Comparison of ENCODE assay signal across 35 cellular contexts in genomic region chr1:161676958-161677689, GRCh38. TPM values are rescaled to one million over a fixed set of nuclear protein-coding genes. Genes with fewer than 3 reads are reported as not detected.
DNase-seq lines count a peak whose midpoint lies in the region; ATAC-seq and TF ChIP-seq lines count a peak whose summit lies in the region.
"Had no signal": no experiment of that assay in that cellular context is flagged by ENCODE, and none has a peak within 500 bp of the region (broad histone marks: within the 10 kb centered on the region; RNA-seq: fewer than 3 reads in every experiment).

No MANE protein-coding gene starts in this region.

- H3K9me3 ChIP-seq in HEK293 (ENCODE audit: control insufficient read depth, insufficient read depth, low read depth, low read length) (no peaks in the 10 kb centered on the region), body of pancreas (no peaks in the 10 kb centered on the region), right lobe of liver (no peaks in the 10 kb centered on the region), stomach (no peaks in the 10 kb centered on the region)
- H3K9me3 ChIP-seq: esophagus muscularis mucosa, lower lobe of right lung, mucosa of descending colon, SJSA1, thyroid gland, vagina had no signal

- H3K4me1 ChIP-seq in HEK293 (ENCODE audit: control insufficient read depth, insufficient read depth, low read length): no peaks in the 10 kb centered on the region
- H3K4me1 ChIP-seq in body of pancreas: no peaks in the 10 kb centered on the region
- peaks cover 0 to 28% (median 6%) of the 10 kb centered on the region in 4 donors for H3K4me1 ChIP-seq in right lobe of liver
- H3K4me1 ChIP-seq in stomach: no peaks in the 10 kb centered on the region
- H3K4me1 ChIP-seq: esophagus muscularis mucosa, foreskin keratinocyte, lower lobe of right lung, SJSA1, thyroid gland, vagina had no signal

- POLR2A ChIA-PET in HEK293 (lab: Yijun Ruan, JAX): no interaction called here

- TF ChIP-seq CTCF in HEK293 (tag by site-specific recombination; IDR thresholded peaks at IDR 0.05) (no peak), body of pancreas (IDR thresholded peaks at IDR 0.05) (no peak), right lobe of liver (IDR thresholded peaks at IDR 0.05) (no peak), stomach (IDR thresholded peaks at IDR 0.05) (no peak)

- DNase-seq in body of pancreas (peak in 3 of 4 donors; percentile 8 to 35 (median 14)), right lobe of liver (peak; percentile 51 to 72 (median 72)), stomach (peak; percentile 32), SW 1271 (lab: John Stamatoyannopoulos, UW) (no peak), NCI-H2196 (lab: John Stamatoyannopoulos, UW; ENCODE audit: unreplicated experiment) (no peak), NCI-H146 treated with DMSO at 0.1 percent for 48 hours (lab: John Stamatoyannopoulos, UW; ENCODE audit: unreplicated experiment) (no peak)
- DNase-seq in activated CD4-positive, alpha-beta T cell treated with anti-CD3 and anti-CD28 coated beads, Interleukin-2, amount 50 U/mL, for 4 hours: no peak
- DNase-seq: activated B cell treated with CpG ODN at 0.5 μM for 24 hours; activated CD4-positive, alpha-beta T cell treated with anti-CD3 and anti-CD28 coated beads, Interleukin-2, amount 10 ng/mL, durations not matched to agents 7 days and 5 days; activated T-cell treated with anti-CD3 and anti-CD28 coated beads, Interleukin-2, amount 50 U/mL, for 4 hours; DMS153; foreskin keratinocyte; H9; kidney; lower lobe of right lung; mucosa of descending colon; natural killer cell; NCI-H1694; NCI-H446 treated with DMSO at 0.1 percent for 48 hours; NCI-H774; small intestine; stimulated activated naive CD4-positive, alpha-beta T cell treated with Interleukin-2 at 50 U/mL for 16 hours; T-cell; thyroid gland had no signal

- intact Hi-C loops in body of pancreas (cut with DNase I): no loop called here
- intact Hi-C loops in right lobe of liver (cut with DNase I): no loop called here
- intact Hi-C loops in stomach (cut with DNase I; ENCODE audit: low total_unique reads): no loop called here

- no peaks in the 10 kb centered on the region for H3K27me3 ChIP-seq in body of pancreas
- no peaks in the 10 kb centered on the region for H3K27me3 ChIP-seq in right lobe of liver
- peaks cover 0 to 10% (median 0%) of the 10 kb centered on the region in 3 donors for H3K27me3 ChIP-seq in stomach
- H3K27me3 ChIP-seq: SJSA1, thyroid gland, vagina had no signal

- no peak for TF ChIP-seq EP300 in stomach (IDR thresholded peaks at IDR 0.05)

- ATAC-seq in body of pancreas: no peak
- peak; percentile 93 to 98 (median 96) for ATAC-seq in right lobe of liver
- ATAC-seq: activated T-cell treated with anti-CD3 and anti-CD28 coated beads, Interleukin-2, amount 50 U/mL, for 4 hours; foreskin keratinocyte; GM12878; lower lobe of right lung; mucosa of descending colon; natural killer cell; T-cell had no signal

- TF ChIP-seq POLR2A in body of pancreas (IDR thresholded peaks at IDR 0.05) (no peak), right lobe of liver (IDR thresholded peaks at IDR 0.05) (no peak), stomach (IDR thresholded peaks at IDR 0.05) (no peak)

- H3K27ac ChIP-seq in HEK293 (ENCODE audit: extremely low read depth, low read depth, low read length) (no peak overlapping the region), body of pancreas (no peak overlapping the region), right lobe of liver (no peak overlapping the region), stomach (no peak overlapping the region)
- H3K27ac ChIP-seq: esophagus muscularis mucosa, foreskin keratinocyte, HL-60, lower lobe of right lung, SJSA1, thyroid gland, vagina had no signal

- no peaks in the 10 kb centered on the region for H3K36me3 ChIP-seq in HEK293 (ENCODE audit: control insufficient read depth in 2 of 2, insufficient read depth in 1 of 2, low read length in 2 of 2)
- H3K36me3 ChIP-seq in body of pancreas (replicated peaks in 1 of 2; ENCODE audit: insufficient read depth in 1 of 2, low read depth in 2 of 2): no peaks in the 10 kb centered on the region
- H3K36me3 ChIP-seq in right lobe of liver: no peaks in the 10 kb centered on the region
- no peaks in the 10 kb centered on the region for H3K36me3 ChIP-seq in stomach
- H3K36me3 ChIP-seq: esophagus muscularis mucosa, lower lobe of right lung, SJSA1, thyroid gland, vagina had no signal

- CTCF ChIA-PET in HEK293 (lab: Yijun Ruan, JAX): interaction anchor here (0.7 kb wide), 1 partner anchor 63 kb away, joined by 4 read pairs; no protein-coding TSS in a partner anchor

- H3K4me3 ChIP-seq in HEK293 (ENCODE audit: low read depth, low read length): no peak overlapping the region
- no peak overlapping the region for H3K4me3 ChIP-seq in body of pancreas
- H3K4me3 ChIP-seq in right lobe of liver: no peak overlapping the region
- H3K4me3 ChIP-seq in stomach: no peak overlapping the region
- H3K4me3 ChIP-seq: esophagus muscularis mucosa, GM12878, lower lobe of right lung, mucosa of descending colon, SJSA1, thyroid gland, vagina had no signal

- 51 to 66% methylated on average over 5 of the region's 5 CpGs for WGBS in body of pancreas, 2 donors
- 38% methylated on average over 4 of the region's 5 CpGs for WGBS in right lobe of liver (ENCODE audit: insufficient coverage, low coverage, low lambda C conversion rate, missing lambda C conversion rate)
- 48 to 66% (median 51%) methylated on average over 5 of the region's 5 CpGs for WGBS in stomach, 5 donors

TF ChIP-seq in HEK293, 187 proteins besides CTCF, POLR2A, EP300 and RAD21:
- TF ChIP-seq ATF2 (tag by site-specific recombination; IDR thresholded peaks at IDR 0.05; ENCODE audit: low read depth): peak; percentile 32; the same call in 1 of the 2 replicates
- TF ChIP-seq ZNF629 (tag by site-specific recombination; IDR thresholded peaks at IDR 0.05): no peak
- TF ChIP-seq IKZF3 (tag by site-specific recombination; IDR thresholded peaks at IDR 0.05): no peak
- TF ChIP-seq ZNF354C (tag by site-specific recombination; IDR thresholded peaks at IDR 0.05; ENCODE audit: borderline replicate concordance, low read depth): no peak
- no peak for TF ChIP-seq ZNF311 (tag by site-specific recombination; IDR thresholded peaks at IDR 0.05; ENCODE audit: borderline replicate concordance)
- TF ChIP-seq ZNF157 (tag by site-specific recombination; IDR thresholded peaks at IDR 0.05): no peak
- no peak for TF ChIP-seq ZNF654 (tag by site-specific recombination; IDR thresholded peaks at IDR 0.05; ENCODE audit: low read depth)
- TF ChIP-seq ZBTB17 (tag by site-specific recombination; IDR thresholded peaks at IDR 0.05): peak; percentile 85
- no peak for TF ChIP-seq ZNF830 (tag by site-specific recombination; IDR thresholded peaks at IDR 0.05; ENCODE audit: low read depth)
- TF ChIP-seq HOXD13 (CRISPR knock-in tag; IDR thresholded peaks at IDR 0.05; ENCODE audit: borderline replicate concordance): no peak

RNA-seq across cellular contexts. Expression of gene FCGR2B, which starts 14.2 kb away (rescaled TPM):
- total RNA-seq in body of pancreas (1 to 10 TPM; 1.3 to 7.8 TPM), right lobe of liver (10 to 100 TPM; 15.5 to 30.9 (median 25.0) TPM), stomach (10 to 100 TPM in 1 of 5 donors, 1 to 10 TPM in 3, under 1 TPM in 1; 0.58 to 16.9 (median 3.2) TPM)
- 1 to 10 TPM; 2.0 to 2.2 (median 2.0) TPM for polyA plus RNA-seq in stomach
- total RNA-seq: activated CD4-positive, alpha-beta T cell treated with anti-CD3 and anti-CD28 coated beads, Interleukin-2, amount 10 ng/mL, durations not matched to agents 7 days and 5 days; dermis microvascular lymphatic vessel endothelial cell; foreskin keratinocyte; H9; LHCN-M2; renal cortical epithelial cell; SJSA1 had no signal
- polyA plus RNA-seq: BJ, foreskin keratinocyte had no signal

RNA-seq across cellular contexts. Expression of gene FCRLA, which starts 29.9 kb away (rescaled TPM):
- total RNA-seq in body of pancreas (not detected), right lobe of liver (under 1 TPM in 1 of 6 experiments, not detected in 5; 0.20 TPM), stomach (1 to 10 TPM in 1 of 5 donors, not detected in 4; 2.6 TPM)
- polyA plus RNA-seq in stomach: 1 to 10 TPM in 2 of 3 donors, not detected in 1; 1.8 to 3.4 TPM
- total RNA-seq: activated CD4-positive, alpha-beta T cell treated with anti-CD3 and anti-CD28 coated beads, Interleukin-2, amount 10 ng/mL, durations not matched to agents 7 days and 5 days; dermis microvascular lymphatic vessel endothelial cell; H9; LHCN-M2; renal cortical epithelial cell; thyroid gland; vagina had no signal

RNA-seq across cellular contexts. Expression of gene FCRLB, which starts 44.2 kb away (rescaled TPM):
- total RNA-seq in body of pancreas: not detected
- total RNA-seq in right lobe of liver: under 1 TPM; 0.14 to 0.99 (median 0.37) TPM
- 1 to 10 TPM in 1 of 5 donors, under 1 TPM in 1, not detected in 3; 0.55 to 3.8 TPM for total RNA-seq in stomach
- polyA plus RNA-seq in stomach: under 1 TPM in 2 of 3 donors, not detected in 1; 0.30 to 0.68 TPM
- total RNA-seq: H9, vagina had no signal

RNA-seq across cellular contexts. Expression of gene FCGR3B, which starts 46.1 kb away (rescaled TPM):
- total RNA-seq in body of pancreas: not detected
- total RNA-seq in right lobe of liver: 10 to 100 TPM in 1 of 6 experiments, 1 to 10 TPM in 5; 1.7 to 14.3 (median 3.6) TPM
- total RNA-seq in stomach: 1 to 10 TPM in 2 of 5 donors, not detected in 3; 1.1 to 1.8 TPM
- polyA plus RNA-seq in stomach: 1 to 10 TPM in 2 of 3 donors, under 1 TPM in 1; 0.50 to 2.4 (median 1.2) TPM
- total RNA-seq: activated B cell treated with CpG ODN at 0.5 μM for 24 hours; activated CD4-positive, alpha-beta T cell treated with anti-CD3 and anti-CD28 coated beads, Interleukin-2, amount 10 ng/mL, durations not matched to agents 7 days and 5 days; activated T-cell treated with anti-CD3 and anti-CD28 coated beads, Interleukin-2, amount 50 U/mL, for 4 hours; dermis microvascular lymphatic vessel endothelial cell; foreskin keratinocyte; GM12878; H9; LHCN-M2; osteoblast; renal cortical epithelial cell; SJSA1 had no signal
- polyA plus RNA-seq: BJ, foreskin keratinocyte, GM12878 had no signal

Comparison
In these comparisons a context has a peak if more than half of its experiments do, and no peak if none do; other contexts are left out.
1. DNase-seq: peak in body of pancreas (3 of 4), right lobe of liver (3 of 3) and stomach (single experiment); none in SW 1271 (0 of 2), activated CD4-positive, alpha-beta T cell treated with anti-CD3 and anti-CD28 coated beads, Interleukin-2, amount 50 U/mL, for 4 hours (0 of 2), NCI-H2196 (single experiment) and NCI-H146 treated with DMSO at 0.1 percent for 48 hours (single experiment).